Comparison of ENCODE assay signal across 30 cellular contexts in genomic region chr14:82084813-82085212, GRCh38.
"Had no signal": no experiment of that assay in that cellular context is flagged by ENCODE, and none has a peak within 500 bp of the region (broad histone marks: within the 10 kb centered on the region; RNA-seq: fewer than 3 reads in every experiment).

No MANE protein-coding gene starts in this region.

- H3K36me3 ChIP-seq: esophagus squamous epithelium, prostate gland, right atrium auricular region, stomach, thyroid gland, vagina had no signal

- H3K4me1 ChIP-seq: esophagus squamous epithelium, prostate gland, right atrium auricular region, stomach, thyroid gland, vagina had no signal

- ATAC-seq: effector memory CD8-positive, alpha-beta T cell; left colon; left ventricle myocardium superior; naive thymus-derived CD4-positive, alpha-beta T cell; sciatic nerve; stimulated activated effector memory CD8-positive, alpha-beta T cell treated with anti-CD3 and anti-CD28 coated beads, Interleukin-12 subunit alpha, Interleukin-12 subunit beta, amount 100 ng/mL, for 72 hours had no signal

- H3K4me2 ChIP-seq: smooth muscle cell had no signal

- DNase-seq: cortex of kidney; effector memory CD8-positive, alpha-beta T cell; erythroblast; esophagus squamous epithelium; hypothalamus; immature natural killer cell; islet precursor cell; kidney glomerular epithelial cell; left colon; left ventricle myocardium superior; mesendoderm; midbrain; naive thymus-derived CD4-positive, alpha-beta T cell; nucleus accumbens; stimulated activated CD4-positive, alpha-beta T cell treated with anti-CD3 and anti-CD28 coated beads, Interleukin-12 subunit alpha, Interleukin-12 subunit beta, amount 100 ng/mL, for 4 hours; stimulated activated CD4-positive, alpha-beta T cell treated with anti-CD3 and anti-CD28 coated beads, Interleukin-1b, Interleukin-23, amount 100 ng/mL, for 48 hours; stimulated activated CD4-positive, alpha-beta T cell treated with anti-CD3 and anti-CD28 coated beads, Interleukin-4, amount 100 ng/mL, for 24 hours; stimulated activated naive CD4-positive, alpha-beta T cell treated with Interleukin-2 at 50 U/mL for 16 hours; stomach; thyroid gland; trophoblast cell had no signal

- H3K9me3 ChIP-seq: esophagus squamous epithelium, prostate gland, right atrium auricular region, stomach, thyroid gland, vagina had no signal

- H3K27me3 ChIP-seq: esophagus squamous epithelium, right atrium auricular region, stomach, thyroid gland, vagina had no signal

- H3K27ac ChIP-seq: esophagus squamous epithelium, prostate gland, right atrium auricular region, stomach, thyroid gland, vagina had no signal

- FAIRE-seq: endometrium, frontal cortex had no signal

- H3K4me3 ChIP-seq: esophagus squamous epithelium, lung, prostate gland, right atrium auricular region, smooth muscle cell, stomach, thyroid gland, vagina had no signal
